In the genomic region with DNA sequence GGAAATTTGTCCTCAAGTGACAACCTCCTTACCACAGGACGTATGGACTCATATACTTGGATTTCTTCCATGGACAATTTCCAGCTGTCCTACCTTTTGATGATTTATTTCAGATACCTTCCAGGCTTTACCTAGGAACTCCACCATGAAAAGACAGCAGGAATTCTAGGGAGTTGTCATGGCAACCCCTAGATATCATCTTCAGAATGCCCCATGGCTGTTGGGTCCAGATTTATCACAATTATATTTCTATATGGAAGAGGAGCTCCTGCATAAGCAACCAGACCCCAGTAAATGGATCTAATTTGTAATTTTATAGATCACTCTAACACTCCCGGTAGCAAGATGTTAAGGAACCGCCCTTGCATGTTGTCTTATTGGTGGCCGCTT, we compare ENCODE assay signal across 21 cellular contexts.
DNase-seq lines count a peak whose midpoint lies in the region; TF ChIP-seq lines count a peak whose summit lies in the region.
"Had no signal": no experiment of that assay in that cellular context is flagged by ENCODE, and none has a peak within 500 bp of the region (broad histone marks: within the 10 kb centered on the region; RNA-seq: fewer than 3 reads in every experiment).

No MANE protein-coding gene starts in this region.

- WGBS in SK-N-SH (ENCODE audit: low lambda C conversion rate): 56% methylated on average over 4 of the region's 4 CpGs
- WGBS in suprapubic skin: 47% methylated on average over 4 of the region's 4 CpGs

- POLR2A ChIA-PET in SK-N-SH (lab: Yijun Ruan, JAX): no interaction called here

- DNase-seq in EL: peak; percentile 17
- DNase-seq in SK-N-SH: peak; percentile 42
- DNase-seq in neural progenitor cell (ENCODE audit: low spot score): no peak
- no peak for DNase-seq in suprapubic skin (ENCODE audit: low spot score in 2 of 2)
- no peak for DNase-seq in T1000 (lab: John Stamatoyannopoulos, UW)
- no peak for DNase-seq in right atrium auricular region (ENCODE audit: low spot score)
- no peak for DNase-seq in putamen (ENCODE audit: low spot score)
- DNase-seq: AML-193; CD4-positive, alpha-beta T cell; H9; MM.1S; NCI-H1048; NCI-H1417 treated with DMSO at 0.1 percent for 48 hours; NCI-H187; NCI-H446; NCI-H524 treated with DMSO at 0.1 percent for 48 hours; NCI-H82; PC-9; SJCRH30 had no signal

- H3K4me1 ChIP-seq in SK-N-SH (ENCODE audit: control insufficient read depth in 1 of 2, insufficient read depth in 2 of 2, low read depth in 1 of 2, low read length in 1 of 2): peaks cover 0 to 11% of the 10 kb centered on the region in 2 experiments; a peak in 1 of 4 replicates
- H3K4me1 ChIP-seq in neural progenitor cell: peaks cover 17% of the 10 kb centered on the region
- no peaks in the 10 kb centered on the region for H3K4me1 ChIP-seq in suprapubic skin
- peaks cover 0 to 12% of the 10 kb centered on the region in 2 donors for H3K4me1 ChIP-seq in right atrium auricular region

- TF ChIP-seq EP300 in SK-N-SH (IDR thresholded peaks at IDR 0.05; ENCODE audit: borderline replicate concordance in 1 of 2, low read depth in 1 of 2, low read length in 1 of 2) (peak in 1 of 2 experiments; percentile 7; a peak in 1 of 4 replicates), suprapubic skin (IDR thresholded peaks at IDR 0.05) (no peak)

- H3K36me3 ChIP-seq in SK-N-SH (replicated peaks in 1 of 2; ENCODE audit: control insufficient read depth in 1 of 2, insufficient read depth in 2 of 2, low read length in 1 of 2) (no peaks in the 10 kb centered on the region), neural progenitor cell (no peaks in the 10 kb centered on the region), suprapubic skin (no peaks in the 10 kb centered on the region), right atrium auricular region (no peaks in the 10 kb centered on the region)
- H3K36me3 ChIP-seq: BLaER1 treated with 17β-estradiol and CSF1 and Interleukin-3, amounts not matched to agents 10 nM and 100 nM; SJCRH30 had no signal

- peaks cover 55% of the 10 kb centered on the region for H3K4me1 Mint-ChIP-seq in neural progenitor cell

- H4K20me1 ChIP-seq in SK-N-SH (ENCODE audit: insufficient read depth): no peaks in the 10 kb centered on the region
- no peaks in the 10 kb centered on the region for H4K20me1 ChIP-seq in neural progenitor cell (ENCODE audit: low read depth)
- H4K20me1 ChIP-seq: BLaER1 treated with 17β-estradiol and CSF1 and Interleukin-3, amounts not matched to agents 10 nM and 100 nM had no signal

- H3F3A ChIP-seq in SK-N-SH (replicated peaks; ENCODE audit: insufficient read depth) (no peaks in the 10 kb centered on the region), neural progenitor cell (ENCODE audit: low read depth) (no peaks in the 10 kb centered on the region)

- H3K27me3 ChIP-seq in SK-N-SH (ENCODE audit: insufficient read depth) (no peaks in the 10 kb centered on the region), neural progenitor cell (no peaks in the 10 kb centered on the region), suprapubic skin (no peaks in the 10 kb centered on the region), right atrium auricular region (no peaks in the 10 kb centered on the region)
- H3K27me3 ChIP-seq: BLaER1 treated with 17β-estradiol and CSF1 and Interleukin-3, amounts not matched to agents 10 nM and 100 nM; SJCRH30 had no signal

- H3K4me2 ChIP-seq in SK-N-SH (no peak overlapping the region), neural progenitor cell (no peak overlapping the region)
- H3K4me2 ChIP-seq: KMS-11, PC-9 had no signal

- H3K79me2 ChIP-seq in SK-N-SH (ENCODE audit: insufficient read depth) (no peaks in the 10 kb centered on the region), neural progenitor cell (ENCODE audit: low read depth) (no peaks in the 10 kb centered on the region)

- H2AFZ ChIP-seq in SK-N-SH (ENCODE audit: low read depth) (no peak overlapping the region), neural progenitor cell (replicated peaks) (no peak overlapping the region)
- H2AFZ ChIP-seq: PC-9 had no signal

- H3K9ac ChIP-seq in SK-N-SH: no peak overlapping the region
- no peak overlapping the region for H3K9ac ChIP-seq in neural progenitor cell
- H3K9ac ChIP-seq: BLaER1 treated with 17β-estradiol and CSF1 and Interleukin-3, amounts not matched to agents 10 nM and 100 nM; KMS-11 had no signal

- H3K9me3 ChIP-seq in SK-N-SH (no peaks in the 10 kb centered on the region), neural progenitor cell (ENCODE audit: low read depth) (no peaks in the 10 kb centered on the region), suprapubic skin (no peaks in the 10 kb centered on the region), right atrium auricular region (peaks cover 0 to 12% of the 10 kb centered on the region in 2 donors)
- H3K9me3 ChIP-seq: SJCRH30 had no signal

- no peak for TF ChIP-seq POLR2A in suprapubic skin (IDR thresholded peaks at IDR 0.05)

- peaks cover 32% of the 10 kb centered on the region for H3K9me3 Mint-ChIP-seq in neural progenitor cell
- H3K9me3 Mint-ChIP-seq: CD4-positive, alpha-beta T cell had no signal

- H3K4me3 ChIP-seq in SK-N-SH (ENCODE audit: low read depth in 2 of 2, low read length in 1 of 2): no peak overlapping the region
- no peak overlapping the region for H3K4me3 ChIP-seq in neural progenitor cell
- no peak overlapping the region for H3K4me3 ChIP-seq in suprapubic skin
- H3K4me3 ChIP-seq in right atrium auricular region: no peak overlapping the region
- H3K4me3 ChIP-seq: BLaER1 treated with 17β-estradiol and CSF1 and Interleukin-3, amounts not matched to agents 10 nM and 100 nM; PC-9; SJCRH30 had no signal

- CTCF ChIA-PET in SK-N-SH (lab: Yijun Ruan, JAX): interaction anchor here (1.4 kb wide), 1 partner anchor 22 kb away, joined by 4 read pairs; no protein-coding TSS in a partner anchor

- H3K36me3 Mint-ChIP-seq in neural progenitor cell: peaks cover 3% of the 10 kb centered on the region

- TF ChIP-seq RAD21 in SK-N-SH (IDR thresholded peaks at IDR 0.05; ENCODE audit: low read length): no peak

- H3K27ac Mint-ChIP-seq in neural progenitor cell: peak overlapping the region; percentile 19
- H3K27ac Mint-ChIP-seq: CD4-positive, alpha-beta T cell had no signal

- H3K27ac ChIP-seq in SK-N-SH (ENCODE audit: low read depth in 2 of 2, low read length in 1 of 2): no peak overlapping the region
- H3K27ac ChIP-seq in neural progenitor cell: no peak overlapping the region
- H3K27ac ChIP-seq in suprapubic skin: peak overlapping the region; percentile 68
- no peak overlapping the region for H3K27ac ChIP-seq in right atrium auricular region
- H3K27ac ChIP-seq: BLaER1 treated with 17β-estradiol and CSF1 and Interleukin-3, amounts not matched to agents 10 nM and 100 nM; KMS-11; PC-9; SJCRH30 had no signal

- peaks cover 8% of the 10 kb centered on the region for H3K27me3 Mint-ChIP-seq in neural progenitor cell (ENCODE audit: insufficient read depth, low read depth)
- H3K27me3 Mint-ChIP-seq: CD4-positive, alpha-beta T cell had no signal

- TF ChIP-seq CTCF in SK-N-SH (IDR thresholded peaks at IDR 0.05) (no peak), neural progenitor cell (IDR thresholded peaks at IDR 0.05) (no peak), suprapubic skin (IDR thresholded peaks at IDR 0.05) (no peak), right atrium auricular region (IDR thresholded peaks at IDR 0.05) (no peak)

- no peak overlapping the region for H3K4me3 Mint-ChIP-seq in neural progenitor cell
- H3K4me3 Mint-ChIP-seq: CD4-positive, alpha-beta T cell; H9 had no signal

- H3K9me2 ChIP-seq in SK-N-SH: no peaks in the 10 kb centered on the region

TF ChIP-seq in SK-N-SH, 30 proteins besides CTCF, POLR2A, EP300 and RAD21 (continues in another document):
- TF ChIP-seq YY1 (IDR thresholded peaks at IDR 0.05; ENCODE audit: low read depth): no peak
- TF ChIP-seq RXRA (IDR thresholded peaks at IDR 0.05; ENCODE audit: borderline replicate concordance, low read depth): no peak
- TF ChIP-seq JUND (IDR thresholded peaks at IDR 0.05): no peak
- no peak for TF ChIP-seq TEAD4 (IDR thresholded peaks at IDR 0.05; ENCODE audit: borderline replicate concordance, insufficient read depth)
- TF ChIP-seq TAF1 (IDR thresholded peaks at IDR 0.05; ENCODE audit: borderline replicate concordance, low read depth, low read length): no peak
- 0 out of 2 replicates have a peak, but pooled peaks have one; percentile 46 for TF ChIP-seq RCOR1 (IDR thresholded peaks at IDR 0.05; ENCODE audit: low read length)
- TF ChIP-seq FOXM1 (IDR thresholded peaks at IDR 0.05; ENCODE audit: low read depth): no peak
- TF ChIP-seq, protein P1, sequence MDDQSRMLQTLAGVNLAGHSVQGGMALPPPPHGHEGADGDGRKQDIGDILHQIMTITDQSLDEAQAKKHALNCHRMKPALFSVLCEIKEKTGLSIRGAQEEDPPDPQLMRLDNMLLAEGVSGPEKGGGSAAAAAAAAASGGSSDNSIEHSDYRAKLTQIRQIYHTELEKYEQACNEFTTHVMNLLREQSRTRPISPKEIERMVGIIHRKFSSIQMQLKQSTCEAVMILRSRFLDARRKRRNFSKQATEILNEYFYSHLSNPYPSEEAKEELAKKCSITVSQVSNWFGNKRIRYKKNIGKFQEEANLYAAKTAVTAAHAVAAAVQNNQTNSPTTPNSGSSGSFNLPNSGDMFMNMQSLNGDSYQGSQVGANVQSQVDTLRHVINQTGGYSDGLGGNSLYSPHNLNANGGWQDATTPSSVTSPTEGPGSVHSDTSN (IDR thresholded peaks at IDR 0.05): no peak
- TF ChIP-seq, protein P2, sequence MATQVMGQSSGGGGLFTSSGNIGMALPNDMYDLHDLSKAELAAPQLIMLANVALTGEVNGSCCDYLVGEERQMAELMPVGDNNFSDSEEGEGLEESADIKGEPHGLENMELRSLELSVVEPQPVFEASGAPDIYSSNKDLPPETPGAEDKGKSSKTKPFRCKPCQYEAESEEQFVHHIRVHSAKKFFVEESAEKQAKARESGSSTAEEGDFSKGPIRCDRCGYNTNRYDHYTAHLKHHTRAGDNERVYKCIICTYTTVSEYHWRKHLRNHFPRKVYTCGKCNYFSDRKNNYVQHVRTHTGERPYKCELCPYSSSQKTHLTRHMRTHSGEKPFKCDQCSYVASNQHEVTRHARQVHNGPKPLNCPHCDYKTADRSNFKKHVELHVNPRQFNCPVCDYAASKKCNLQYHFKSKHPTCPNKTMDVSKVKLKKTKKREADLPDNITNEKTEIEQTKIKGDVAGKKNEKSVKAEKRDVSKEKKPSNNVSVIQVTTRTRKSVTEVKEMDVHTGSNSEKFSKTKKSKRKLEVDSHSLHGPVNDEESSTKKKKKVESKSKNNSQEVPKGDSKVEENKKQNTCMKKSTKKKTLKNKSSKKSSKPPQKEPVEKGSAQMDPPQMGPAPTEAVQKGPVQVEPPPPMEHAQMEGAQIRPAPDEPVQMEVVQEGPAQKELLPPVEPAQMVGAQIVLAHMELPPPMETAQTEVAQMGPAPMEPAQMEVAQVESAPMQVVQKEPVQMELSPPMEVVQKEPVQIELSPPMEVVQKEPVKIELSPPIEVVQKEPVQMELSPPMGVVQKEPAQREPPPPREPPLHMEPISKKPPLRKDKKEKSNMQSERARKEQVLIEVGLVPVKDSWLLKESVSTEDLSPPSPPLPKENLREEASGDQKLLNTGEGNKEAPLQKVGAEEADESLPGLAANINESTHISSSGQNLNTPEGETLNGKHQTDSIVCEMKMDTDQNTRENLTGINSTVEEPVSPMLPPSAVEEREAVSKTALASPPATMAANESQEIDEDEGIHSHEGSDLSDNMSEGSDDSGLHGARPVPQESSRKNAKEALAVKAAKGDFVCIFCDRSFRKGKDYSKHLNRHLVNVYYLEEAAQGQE (IDR thresholded peaks at IDR 0.05; ENCODE audit: low read depth, low read length): no peak

Comparison
In these comparisons a context has a peak if more than half of its experiments do, and no peak if none do; other contexts are left out.
1. DNase-seq: peak in EL (single experiment) and SK-N-SH (single experiment); none in neural progenitor cell (single experiment), suprapubic skin (0 of 2), T1000 (single experiment), right atrium auricular region (single experiment) and putamen (single experiment).